ENCODE assay signal across 18 cellular contexts in genomic region chr7:49639808-49640207, GRCh38.
A peak's percentile ranks its signal among the peaks of the same experiment; 100 is the strongest.
DNase-seq lines count a peak whose midpoint lies in the region; ATAC-seq and TF ChIP-seq lines count a peak whose summit lies in the region.
"Had no signal": no experiment of that assay in that cellular context is flagged by ENCODE, and none has a peak within 500 bp of the region (broad histone marks: within the 10 kb centered on the region; RNA-seq: fewer than 3 reads in every experiment).

No MANE protein-coding gene starts in this region.

- DNase-seq in activated CD8-positive, alpha-beta T cell treated with anti-CD3 and anti-CD28 coated beads for 36 hours: no peak
- DNase-seq in activated CD8-positive, alpha-beta T cell treated with anti-CD3 and anti-CD28 coated beads, Interleukin-2, amount 10 ng/mL, durations not matched to agents 7 days and 5 days: no peak
- no peak for DNase-seq in stimulated activated naive CD8-positive, alpha-beta T cell treated with anti-CD3 and anti-CD28 coated beads, Interleukin-15, Interleukin-2, amounts not matched to agents 100 U/mL and 50 U/mL, for 24 hours
- no peak for DNase-seq in stimulated activated naive CD8-positive, alpha-beta T cell treated with anti-CD3 and anti-CD28 coated beads, Interleukin-15, amount 100 ng/mL, for 72 hours
- DNase-seq in T-helper 2 cell (no peak), type B pancreatic cell (ENCODE audit: extremely low spot score, unreplicated experiment) (no peak), coronary artery (ENCODE audit: low spot score) (no peak)
- DNase-seq: ACHN; Calu3; CD4-positive, alpha-beta T cell; DMS 273 treated with DMSO at 0.1 percent for 48 hours; DMS79 treated with DMSO at 0.1 percent for 48 hours; EL; GM23248 had no signal

- peak; percentile 53 for ATAC-seq in activated CD8-positive, alpha-beta T cell treated with anti-CD3 and anti-CD28 coated beads for 36 hours
- no peak for ATAC-seq in activated CD8-positive, alpha-beta T cell treated with anti-CD3 and anti-CD28 coated beads, Interleukin-2, amount 10 ng/mL, durations not matched to agents 7 days and 5 days
- ATAC-seq in stimulated activated naive CD8-positive, alpha-beta T cell treated with anti-CD3 and anti-CD28 coated beads, Interleukin-15, Interleukin-2, amounts not matched to agents 100 U/mL and 50 U/mL, for 24 hours: peak; percentile 59
- ATAC-seq in stimulated activated naive CD8-positive, alpha-beta T cell treated with anti-CD3 and anti-CD28 coated beads, Interleukin-15, amount 100 ng/mL, for 72 hours: no peak
- peak; percentile 50 for ATAC-seq in HG03432 (IDR thresholded peaks at IDR 0.05; ENCODE audit: unreplicated experiment)
- ATAC-seq: HCT116 had no signal

- H3K36me3 Mint-ChIP-seq in activated CD8-positive, alpha-beta T cell treated with anti-CD3 and anti-CD28 coated beads for 36 hours (ENCODE audit: low read depth): no peaks in the 10 kb centered on the region
- H3K36me3 Mint-ChIP-seq in activated CD8-positive, alpha-beta T cell treated with anti-CD3 and anti-CD28 coated beads, Interleukin-2, amount 10 ng/mL, durations not matched to agents 7 days and 5 days (ENCODE audit: low read depth): no peaks in the 10 kb centered on the region
- no peaks in the 10 kb centered on the region for H3K36me3 Mint-ChIP-seq in type B pancreatic cell

- H3K9me3 Mint-ChIP-seq in activated CD8-positive, alpha-beta T cell treated with anti-CD3 and anti-CD28 coated beads for 36 hours: peaks cover 2% of the 10 kb centered on the region
- no peaks in the 10 kb centered on the region for H3K9me3 Mint-ChIP-seq in activated CD8-positive, alpha-beta T cell treated with anti-CD3 and anti-CD28 coated beads, Interleukin-2, amount 10 ng/mL, durations not matched to agents 7 days and 5 days (ENCODE audit: insufficient read depth)
- H3K9me3 Mint-ChIP-seq in stimulated activated naive CD8-positive, alpha-beta T cell treated with anti-CD3 and anti-CD28 coated beads, Interleukin-15, amount 100 ng/mL, for 72 hours: no peaks in the 10 kb centered on the region
- no peaks in the 10 kb centered on the region for H3K9me3 Mint-ChIP-seq in type B pancreatic cell

- intact Hi-C loops in activated CD8-positive, alpha-beta T cell treated with anti-CD3 and anti-CD28 coated beads for 36 hours (cut with micrococcal nuclease): no loop called here

- no peak overlapping the region for H3K27ac ChIP-seq in coronary artery
- H3K27ac ChIP-seq: BLaER1 treated with 17β-estradiol and CSF1 and Interleukin-3, amounts not matched to agents 10 nM and 100 nM; GM23248; HL-60 had no signal

- CTCF ChIA-PET in activated CD8-positive, alpha-beta T cell treated with anti-CD3 and anti-CD28 coated beads for 36 hours (lab: Charles Lee): no interaction called here
- CTCF ChIA-PET in activated CD8-positive, alpha-beta T cell treated with anti-CD3 and anti-CD28 coated beads, Interleukin-2, amount 10 ng/mL, durations not matched to agents 7 days and 5 days (lab: Charles Lee): no interaction called here

- H3K4me3 ChIP-seq in coronary artery: no peak overlapping the region
- H3K4me3 ChIP-seq: BLaER1 treated with 17β-estradiol and CSF1 and Interleukin-3, amounts not matched to agents 10 nM and 100 nM; GM23248 had no signal

- no peaks in the 10 kb centered on the region for H3K27me3 Mint-ChIP-seq in activated CD8-positive, alpha-beta T cell treated with anti-CD3 and anti-CD28 coated beads for 36 hours
- no peaks in the 10 kb centered on the region for H3K27me3 Mint-ChIP-seq in activated CD8-positive, alpha-beta T cell treated with anti-CD3 and anti-CD28 coated beads, Interleukin-2, amount 10 ng/mL, durations not matched to agents 7 days and 5 days (ENCODE audit: low read depth)
- H3K27me3 Mint-ChIP-seq in stimulated activated naive CD8-positive, alpha-beta T cell treated with anti-CD3 and anti-CD28 coated beads, Interleukin-15, amount 100 ng/mL, for 72 hours: no peaks in the 10 kb centered on the region
- H3K27me3 Mint-ChIP-seq in type B pancreatic cell: no peaks in the 10 kb centered on the region
- H3K27me3 Mint-ChIP-seq: CD4-positive, alpha-beta T cell had no signal

- no peak for TF ChIP-seq CTCF in activated CD8-positive, alpha-beta T cell treated with anti-CD3 and anti-CD28 coated beads for 36 hours (IDR thresholded peaks at IDR 0.05)
- no peak for TF ChIP-seq CTCF in type B pancreatic cell (conservative IDR thresholded peaks at IDR 0.05)
- TF ChIP-seq CTCF in coronary artery (IDR thresholded peaks at IDR 0.05): no peak

- no peak overlapping the region for H3K27ac Mint-ChIP-seq in activated CD8-positive, alpha-beta T cell treated with anti-CD3 and anti-CD28 coated beads for 36 hours
- H3K27ac Mint-ChIP-seq in activated CD8-positive, alpha-beta T cell treated with anti-CD3 and anti-CD28 coated beads, Interleukin-2, amount 10 ng/mL, durations not matched to agents 7 days and 5 days: no peak overlapping the region
- H3K27ac Mint-ChIP-seq in stimulated activated naive CD8-positive, alpha-beta T cell treated with anti-CD3 and anti-CD28 coated beads, Interleukin-15, amount 100 ng/mL, for 72 hours: no peak overlapping the region
- no peak overlapping the region for H3K27ac Mint-ChIP-seq in type B pancreatic cell
- H3K27ac Mint-ChIP-seq: CD4-positive, alpha-beta T cell had no signal

- no peak overlapping the region for H3K4me3 Mint-ChIP-seq in activated CD8-positive, alpha-beta T cell treated with anti-CD3 and anti-CD28 coated beads for 36 hours
- no peak overlapping the region for H3K4me3 Mint-ChIP-seq in activated CD8-positive, alpha-beta T cell treated with anti-CD3 and anti-CD28 coated beads, Interleukin-2, amount 10 ng/mL, durations not matched to agents 7 days and 5 days
- no peak overlapping the region for H3K4me3 Mint-ChIP-seq in stimulated activated naive CD8-positive, alpha-beta T cell treated with anti-CD3 and anti-CD28 coated beads, Interleukin-15, amount 100 ng/mL, for 72 hours
- no peak overlapping the region for H3K4me3 Mint-ChIP-seq in type B pancreatic cell
- H3K4me3 Mint-ChIP-seq: CD4-positive, alpha-beta T cell had no signal

- H3K4me1 Mint-ChIP-seq in activated CD8-positive, alpha-beta T cell treated with anti-CD3 and anti-CD28 coated beads for 36 hours (ENCODE audit: low read depth): no peaks in the 10 kb centered on the region
- no peaks in the 10 kb centered on the region for H3K4me1 Mint-ChIP-seq in activated CD8-positive, alpha-beta T cell treated with anti-CD3 and anti-CD28 coated beads, Interleukin-2, amount 10 ng/mL, durations not matched to agents 7 days and 5 days (ENCODE audit: low read depth)
- no peaks in the 10 kb centered on the region for H3K4me1 Mint-ChIP-seq in stimulated activated naive CD8-positive, alpha-beta T cell treated with anti-CD3 and anti-CD28 coated beads, Interleukin-15, amount 100 ng/mL, for 72 hours
- H3K4me1 Mint-ChIP-seq in type B pancreatic cell (ENCODE audit: unreplicated experiment): no peaks in the 10 kb centered on the region

- POLR2A ChIA-PET in activated CD8-positive, alpha-beta T cell treated with anti-CD3 and anti-CD28 coated beads for 36 hours (lab: Charles Lee): no interaction called here
- POLR2A ChIA-PET in activated CD8-positive, alpha-beta T cell treated with anti-CD3 and anti-CD28 coated beads, Interleukin-2, amount 10 ng/mL, durations not matched to agents 7 days and 5 days (lab: Charles Lee): no interaction called here

Comparison
In these comparisons a context has a peak if more than half of its experiments do, and no peak if none do; other contexts are left out.
1. ATAC-seq: peak in activated CD8-positive, alpha-beta T cell treated with anti-CD3 and anti-CD28 coated beads for 36 hours (single experiment), stimulated activated naive CD8-positive, alpha-beta T cell treated with anti-CD3 and anti-CD28 coated beads, Interleukin-15, Interleukin-2, amounts not matched to agents 100 U/mL and 50 U/mL, for 24 hours (single experiment) and HG03432 (single experiment); none in activated CD8-positive, alpha-beta T cell treated with anti-CD3 and anti-CD28 coated beads, Interleukin-2, amount 10 ng/mL, durations not matched to agents 7 days and 5 days (single experiment) and stimulated activated naive CD8-positive, alpha-beta T cell treated with anti-CD3 and anti-CD28 coated beads, Interleukin-15, amount 100 ng/mL, for 72 hours (single experiment).